In the genomic region with DNA sequence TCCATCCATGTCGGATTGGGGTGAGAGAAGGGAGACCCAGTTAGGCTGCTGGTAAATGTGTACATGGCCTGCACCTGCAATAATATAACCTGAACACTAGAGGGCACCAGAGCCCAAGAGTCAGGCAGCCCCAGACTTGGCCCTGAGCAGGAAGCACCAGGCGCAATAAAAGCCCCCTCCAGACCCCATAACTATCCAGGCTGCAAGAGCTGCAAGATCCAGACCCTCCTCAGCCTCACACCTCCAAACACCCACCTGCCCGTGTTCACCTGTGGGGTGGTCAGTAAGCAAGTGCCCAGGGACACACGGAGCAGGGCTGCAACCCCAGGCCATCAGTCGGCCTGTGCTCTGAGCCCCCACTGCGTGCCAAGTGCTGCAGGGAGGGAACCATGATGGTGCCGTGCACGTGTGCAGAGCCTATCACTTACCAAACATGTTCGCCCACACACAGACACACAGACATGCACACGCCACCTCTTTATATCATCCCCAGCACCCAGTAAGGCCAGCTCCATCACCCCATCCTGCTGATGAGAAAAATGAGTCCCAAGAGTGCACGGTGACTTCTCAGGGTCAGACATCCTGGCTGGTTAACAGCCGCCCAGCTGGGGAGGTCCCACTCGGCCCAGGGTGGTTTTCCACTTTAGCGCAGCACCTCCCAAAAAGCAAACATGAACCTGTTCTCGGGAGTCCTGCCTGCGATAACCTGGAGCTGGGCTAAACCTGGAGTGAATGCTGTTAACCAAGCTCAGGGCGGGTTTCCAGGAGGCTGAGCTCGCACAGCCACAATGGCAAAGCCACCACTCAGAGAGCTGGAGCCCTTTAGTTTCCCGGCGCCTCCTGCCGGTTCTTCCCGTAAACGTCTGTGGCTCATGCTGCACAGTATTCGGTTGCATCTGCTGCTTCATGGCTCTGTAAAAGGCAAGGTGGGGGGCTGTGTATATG, we compare ENCODE assay signal across 8 cellular contexts.
DNase-seq lines count a peak whose midpoint lies in the region; ATAC-seq and TF ChIP-seq lines count a peak whose summit lies in the region.

No MANE protein-coding gene starts in this region.

- no peak overlapping the region for H3K27ac Mint-ChIP-seq in activated CD8-positive, alpha-beta T cell treated with anti-CD3 and anti-CD28 coated beads for 36 hours
- no peak overlapping the region for H3K27ac Mint-ChIP-seq in endothelial cell (ENCODE audit: unreplicated experiment)

- H3K9me3 Mint-ChIP-seq in activated CD8-positive, alpha-beta T cell treated with anti-CD3 and anti-CD28 coated beads for 36 hours: no peaks in the 10 kb centered on the region
- H3K9me3 Mint-ChIP-seq in endothelial cell (ENCODE audit: unreplicated experiment): no peaks in the 10 kb centered on the region

- ATAC-seq in GM18868 (IDR thresholded peaks at IDR 0.05; ENCODE audit: unreplicated experiment) (peak; percentile 74), HG03442 (IDR thresholded peaks at IDR 0.05; ENCODE audit: unreplicated experiment) (peak; percentile 60)
- ATAC-seq in activated CD8-positive, alpha-beta T cell treated with anti-CD3 and anti-CD28 coated beads for 36 hours: peak; percentile 68

- intact Hi-C loops in activated CD8-positive, alpha-beta T cell treated with anti-CD3 and anti-CD28 coated beads for 36 hours (cut with micrococcal nuclease): no loop called here

- TF ChIP-seq CTCF in AG04450 (IDR thresholded peaks at IDR 0.05; ENCODE audit: low read depth, low read length): peak; percentile 86
- TF ChIP-seq CTCF in activated CD8-positive, alpha-beta T cell treated with anti-CD3 and anti-CD28 coated beads for 36 hours (IDR thresholded peaks at IDR 0.05): peak; percentile 82
- TF ChIP-seq CTCF in endothelial cell (IDR thresholded peaks at IDR 0.05; ENCODE audit: unreplicated experiment): peak; percentile 88
- TF ChIP-seq CTCF in tibial nerve (IDR thresholded peaks at IDR 0.05): peak; percentile 68 to 88 (median 73)

- peaks cover 0 to 12% (median 0%) of the 10 kb centered on the region in 4 donors for H3K4me1 ChIP-seq in tibial nerve

- H3K27me3 Mint-ChIP-seq in activated CD8-positive, alpha-beta T cell treated with anti-CD3 and anti-CD28 coated beads for 36 hours: peaks cover 2% of the 10 kb centered on the region
- peaks cover 4% of the 10 kb centered on the region for H3K27me3 Mint-ChIP-seq in endothelial cell (ENCODE audit: unreplicated experiment)

- H3K36me3 ChIP-seq in tibial nerve: no peaks in the 10 kb centered on the region

- no peaks in the 10 kb centered on the region for H3K27me3 ChIP-seq in AG04450 (ENCODE audit: control insufficient read depth, insufficient read depth, low read length)
- no peaks in the 10 kb centered on the region for H3K27me3 ChIP-seq in tibial nerve

- WGBS in tibial nerve, 2 donors: 73 to 79% methylated on average over 22 of the region's 24 CpGs

- no peaks in the 10 kb centered on the region for H3K4me1 Mint-ChIP-seq in activated CD8-positive, alpha-beta T cell treated with anti-CD3 and anti-CD28 coated beads for 36 hours (ENCODE audit: low read depth)
- no peaks in the 10 kb centered on the region for H3K4me1 Mint-ChIP-seq in endothelial cell (ENCODE audit: unreplicated experiment)

- H3K27ac ChIP-seq in AG04450 (ENCODE audit: low read depth, low read length): no peak overlapping the region
- no peak overlapping the region for H3K27ac ChIP-seq in tibial nerve

- H3K4me3 Mint-ChIP-seq in activated CD8-positive, alpha-beta T cell treated with anti-CD3 and anti-CD28 coated beads for 36 hours: no peak overlapping the region
- H3K4me3 Mint-ChIP-seq in endothelial cell (ENCODE audit: unreplicated experiment): no peak overlapping the region

- TF ChIP-seq EP300 in tibial nerve (IDR thresholded peaks at IDR 0.05): no peak

- no peak for TF ChIP-seq POLR2A in tibial nerve (IDR thresholded peaks at IDR 0.05)

- no peaks in the 10 kb centered on the region for H3K36me3 Mint-ChIP-seq in activated CD8-positive, alpha-beta T cell treated with anti-CD3 and anti-CD28 coated beads for 36 hours (ENCODE audit: low read depth)
- no peaks in the 10 kb centered on the region for H3K36me3 Mint-ChIP-seq in endothelial cell (ENCODE audit: low read depth, unreplicated experiment)

- DNase-seq in AG04450 (ENCODE audit: low read depth, low spot score) (no peak), NCI-H748 (lab: John Stamatoyannopoulos, UW; ENCODE audit: unreplicated experiment) (peak; percentile 86), endothelial cell (ENCODE audit: low spot score) (peak; percentile 54), myocyte (ENCODE audit: low read depth) (peak; percentile 63), tibial nerve (ENCODE audit: low spot score in 2 of 2) (no peak)
- peak; percentile 45 for DNase-seq in activated CD8-positive, alpha-beta T cell treated with anti-CD3 and anti-CD28 coated beads for 36 hours

- H3K9me3 ChIP-seq in AG04450 (ENCODE audit: control insufficient read depth, insufficient read depth, low read length) (no peaks in the 10 kb centered on the region), tibial nerve (no peaks in the 10 kb centered on the region)

- no peak overlapping the region for H3K4me3 ChIP-seq in AG04450 (ENCODE audit: low read depth, low read length)
- no peak overlapping the region for H3K4me3 ChIP-seq in tibial nerve

- CTCF ChIA-PET in AG04450 (lab: Charles Lee): interaction anchor here (0.5 to 5.7 kb wide), 77 partner anchors 8 to 1794 kb away, joined by 3 to 242 read pairs (median 4); a partner anchor contains a TSS
- CTCF ChIA-PET in activated CD8-positive, alpha-beta T cell treated with anti-CD3 and anti-CD28 coated beads for 36 hours (lab: Charles Lee): interaction anchor here (0.6 to 6.1 kb wide), 29 partner anchors 9 to 811 kb away, joined by 3 to 109 read pairs (median 4); no protein-coding TSS in a partner anchor

- POLR2A ChIA-PET in AG04450 (lab: Yijun Ruan, JAX): interaction anchor here (0.6 to 1.2 kb wide), 3 partner anchors 31 to 156 kb away, joined by 3 read pairs; no protein-coding TSS in a partner anchor
- POLR2A ChIA-PET in activated CD8-positive, alpha-beta T cell treated with anti-CD3 and anti-CD28 coated beads for 36 hours (lab: Charles Lee): no interaction called here

Comparison
In these comparisons a context has a peak if more than half of its experiments do, and no peak if none do; other contexts are left out.
1. DNase-seq: peak in NCI-H748 (single experiment), activated CD8-positive, alpha-beta T cell treated with anti-CD3 and anti-CD28 coated beads for 36 hours (single experiment), endothelial cell (single experiment) and myocyte (single experiment); none in AG04450 (single experiment) and tibial nerve (0 of 2).
2. Peak in every context shown above with its lines, with median percentiles within 50 percentile points of each other: CTCF ChIP-seq and ATAC-seq.